ENCODE assay signal across 18 cellular contexts in genomic region chr2:122019729-122020128, GRCh38.
DNase-seq lines count a peak whose midpoint lies in the region; ATAC-seq and TF ChIP-seq lines count a peak whose summit lies in the region.
"Had no signal": no experiment of that assay in that cellular context is flagged by ENCODE, and none has a peak within 500 bp of the region (broad histone marks: within the 10 kb centered on the region; RNA-seq: fewer than 3 reads in every experiment).

No MANE protein-coding gene starts in this region.

- H3K27ac ChIP-seq in BLaER1, result no peak overlapping the region
- no peak overlapping the region for H3K27ac ChIP-seq in CD4-positive, alpha-beta T cell (ENCODE audit: low read depth, low read length)
- H3K27ac ChIP-seq: dorsolateral prefrontal cortex, right atrium auricular region had no signal

- H3K27ac Mint-ChIP-seq in type B pancreatic cell, result no peak overlapping the region
- H3K27ac Mint-ChIP-seq in CD4-positive, alpha-beta T cell, result no peak overlapping the region
- H3K27ac Mint-ChIP-seq: activated naive CD4-positive, alpha-beta T cell treated with anti-CD3 and anti-CD28 coated beads for 36 hours; natural killer cell treated with Interleukin-12 subunit alpha and Interleukin-12 subunit beta and Interleukin-15 and Interleukin-18, amount 100 ng/mL, for 72 hours; T-helper 1 cell treated with Interleukin-12 subunit alpha and Interleukin-12 subunit beta and Interleukin-4 antibody, amounts not matched to agents 30 μg/mL and 1 μg/mL, for 36 hours had no signal

- POLR2A ChIA-PET in CD4-positive, alpha-beta T cell (lab: Charles Lee), result no interaction called here

- peaks cover 24% of the 10 kb centered on the region for H3K4me1 ChIP-seq in BLaER1
- H3K4me1 ChIP-seq: right atrium auricular region had no signal

- ATAC-seq in GM19467 (IDR thresholded peaks at IDR 0.05; ENCODE audit: unreplicated experiment) (no peak), GM21360 (IDR thresholded peaks at IDR 0.05; ENCODE audit: unreplicated experiment) (no peak)
- no peak for ATAC-seq in CD4-positive, alpha-beta T cell (ENCODE audit: poor library complexity)
- ATAC-seq: natural killer cell treated with Interleukin-12 subunit alpha and Interleukin-12 subunit beta and Interleukin-15 and Interleukin-18, amount 100 ng/mL, for 72 hours had no signal

- H3K36me3 ChIP-seq in BLaER1, result no peaks in the 10 kb centered on the region
- H3K36me3 ChIP-seq: right atrium auricular region had no signal

- peaks cover 4% of the 10 kb centered on the region for H3K9me3 Mint-ChIP-seq in type B pancreatic cell
- H3K9me3 Mint-ChIP-seq in CD4-positive, alpha-beta T cell, result no peaks in the 10 kb centered on the region
- H3K9me3 Mint-ChIP-seq: activated naive CD4-positive, alpha-beta T cell treated with anti-CD3 and anti-CD28 coated beads for 36 hours; T-helper 1 cell treated with Interleukin-12 subunit alpha and Interleukin-12 subunit beta and Interleukin-4 antibody, amounts not matched to agents 30 μg/mL and 1 μg/mL, for 36 hours had no signal

- DNase-seq in HK-2 (ENCODE audit: unreplicated experiment) (peak; percentile 11), epidermal melanocyte (ENCODE audit: insufficient read length, low spot score) (peak; percentile 73), mucosa of gallbladder (ENCODE audit: low spot score) (peak; percentile 23), type B pancreatic cell (ENCODE audit: extremely low spot score, unreplicated experiment) (no peak)
- no peak for DNase-seq in CD4-positive, alpha-beta T cell
- DNase-seq: activated CD8-positive, alpha-beta memory T cell treated with anti-CD3 and anti-CD28 coated beads, Interleukin-2, amount 50 U/mL, for 48 hours; activated naive CD4-positive, alpha-beta T cell treated with anti-CD3 and anti-CD28 coated beads for 36 hours; NCI-H1930; NCI-H526 treated with DMSO at 0.1 percent for 48 hours; stimulated activated CD4-positive, alpha-beta T cell treated with anti-CD3 and anti-CD28 coated beads, Interleukin-4, amount 100 ng/mL, for 1 hour; trophoblast cell had no signal

- TF ChIP-seq CTCF in type B pancreatic cell (conservative IDR thresholded peaks at IDR 0.05), result no peak
- TF ChIP-seq CTCF in CD4-positive, alpha-beta T cell (IDR thresholded peaks at IDR 0.05), result no peak

- H3K4me2 ChIP-seq in BLaER1, result peak overlapping the region; percentile 35

- H3K9ac ChIP-seq in BLaER1, result no peak overlapping the region

- CTCF ChIA-PET in CD4-positive, alpha-beta T cell (lab: Charles Lee), result no interaction called here

- no peak overlapping the region for H3K4me3 ChIP-seq in BLaER1
- H3K4me3 ChIP-seq: right atrium auricular region had no signal

- no peaks in the 10 kb centered on the region for H3K27me3 ChIP-seq in BLaER1
- H3K27me3 ChIP-seq in CD4-positive, alpha-beta T cell (ENCODE audit: control insufficient read depth, insufficient read depth, low read length), result peaks cover 6% of the 10 kb centered on the region
- H3K27me3 ChIP-seq: right atrium auricular region had no signal

- H4K20me1 ChIP-seq in BLaER1, result no peaks in the 10 kb centered on the region

- H3K27me3 Mint-ChIP-seq in type B pancreatic cell, result peaks cover 6% of the 10 kb centered on the region
- peaks cover 21% of the 10 kb centered on the region for H3K27me3 Mint-ChIP-seq in CD4-positive, alpha-beta T cell

- H3K9me3 ChIP-seq in BLaER1, result no peaks in the 10 kb centered on the region; the same call in 1 of the 2 replicates
- no peaks in the 10 kb centered on the region for H3K9me3 ChIP-seq in CD4-positive, alpha-beta T cell (ENCODE audit: control insufficient read depth, low read length)
- H3K9me3 ChIP-seq: right atrium auricular region had no signal

- intact Hi-C loops in CD4-positive, alpha-beta T cell (cut with DNase I, micrococcal nuclease), result no loop called here

- H3K4me3 Mint-ChIP-seq in type B pancreatic cell, result no peak overlapping the region
- no peak overlapping the region for H3K4me3 Mint-ChIP-seq in CD4-positive, alpha-beta T cell
- H3K4me3 Mint-ChIP-seq: activated naive CD4-positive, alpha-beta T cell treated with anti-CD3 and anti-CD28 coated beads for 36 hours; natural killer cell treated with Interleukin-12 subunit alpha and Interleukin-12 subunit beta and Interleukin-15 and Interleukin-18, amount 100 ng/mL, for 72 hours; T-helper 1 cell treated with Interleukin-12 subunit alpha and Interleukin-12 subunit beta and Interleukin-4 antibody, amounts not matched to agents 30 μg/mL and 1 μg/mL, for 36 hours had no signal

- H3K4me1 Mint-ChIP-seq in type B pancreatic cell (ENCODE audit: unreplicated experiment), result peaks cover 6% of the 10 kb centered on the region
- no peaks in the 10 kb centered on the region for H3K4me1 Mint-ChIP-seq in CD4-positive, alpha-beta T cell (ENCODE audit: low read depth)

- H3K36me3 Mint-ChIP-seq in type B pancreatic cell, result no peaks in the 10 kb centered on the region
- H3K36me3 Mint-ChIP-seq in CD4-positive, alpha-beta T cell (ENCODE audit: low read depth), result no peaks in the 10 kb centered on the region
- H3K36me3 Mint-ChIP-seq: natural killer cell treated with Interleukin-12 subunit alpha and Interleukin-12 subunit beta and Interleukin-15 and Interleukin-18, amount 100 ng/mL, for 72 hours had no signal

Comparison
In these comparisons a context has a peak if more than half of its experiments do, and no peak if none do; other contexts are left out.
1. DNase-seq: peak in HK-2 (single experiment), epidermal melanocyte (single experiment) and mucosa of gallbladder (single experiment); none in type B pancreatic cell (single experiment) and CD4-positive, alpha-beta T cell (0 of 10).